Comparison of ENCODE assay signal across 9 cellular contexts in genomic region chr2:113175101-113175628, GRCh38. TPM values are rescaled to one million over a fixed set of nuclear protein-coding genes. Genes with fewer than 3 reads are reported as not detected.
A peak's percentile ranks its signal among the peaks of the same experiment; 100 is the strongest.
DNase-seq lines count a peak whose midpoint lies in the region; ATAC-seq lines count a peak whose summit lies in the region.
"Had no signal": no experiment of that assay in that cellular context is flagged by ENCODE, and none has a peak within 500 bp of the region (broad histone marks: within the 10 kb centered on the region; RNA-seq: fewer than 3 reads in every experiment).

No MANE protein-coding gene starts in this region.

- H3K9ac ChIP-seq in mucosa of rectum (ENCODE audit: low read depth in 1 of 2, low read length in 2 of 2): peak overlapping the region; percentile 5 to 60

- peak overlapping the region; percentile 90 to 92 (median 92) for H3K4me3 Mint-ChIP-seq in CD4-positive, CD25-positive, alpha-beta regulatory T cell
- H3K4me3 Mint-ChIP-seq: brain had no signal

- peak overlapping the region; percentile 91 to 99 (median 95) for H3K27ac Mint-ChIP-seq in CD4-positive, CD25-positive, alpha-beta regulatory T cell

- peaks cover 19 to 83% (median 67%) of the 10 kb centered on the region in 4 donors for H3K4me1 Mint-ChIP-seq in CD4-positive, CD25-positive, alpha-beta regulatory T cell

- DNase-seq in CD4-positive, CD25-positive, alpha-beta regulatory T cell: peak; percentile 44 to 94 (median 82)
- peak; percentile 55 for DNase-seq in activated T-cell treated with anti-CD3 and anti-CD28 coated beads for 48 hours (ENCODE audit: low read depth)
- DNase-seq in GDM1 (lab: John Stamatoyannopoulos, UW): no peak
- DNase-seq in mucosa of gallbladder (ENCODE audit: low spot score): no peak
- no peak for DNase-seq in foreskin melanocyte

- peak; percentile 66 to 68 for ATAC-seq in CD4-positive, CD25-positive, alpha-beta regulatory T cell (ENCODE audit: low read depth in 2 of 2)
- ATAC-seq in GM19467 (IDR thresholded peaks at IDR 0.05; ENCODE audit: unreplicated experiment) (peak; percentile 67), HG03521 (IDR thresholded peaks at IDR 0.05; ENCODE audit: unreplicated experiment) (peak; percentile 60)

- no peaks in the 10 kb centered on the region for H3K9me3 ChIP-seq in CD4-positive, CD25-positive, alpha-beta regulatory T cell (ENCODE audit: control insufficient read depth in 2 of 2, low read length in 2 of 2)
- no peaks in the 10 kb centered on the region for H3K9me3 ChIP-seq in mucosa of rectum (ENCODE audit: control insufficient read depth in 2 of 2, low read length in 2 of 2)

- peaks cover 82% of the 10 kb centered on the region for H3K4me1 ChIP-seq in CD4-positive, CD25-positive, alpha-beta regulatory T cell (ENCODE audit: control insufficient read depth, insufficient read depth, low read length, poor library complexity, severe bottlenecking)
- H3K4me1 ChIP-seq in mucosa of rectum (ENCODE audit: control insufficient read depth in 2 of 2, insufficient read depth in 2 of 2, low read length in 2 of 2): peaks cover 6 to 16% of the 10 kb centered on the region in 2 donors

- peak overlapping the region; percentile 87 for H3K27ac ChIP-seq in CD4-positive, CD25-positive, alpha-beta regulatory T cell (ENCODE audit: insufficient read depth, low read length, poor library complexity, severe bottlenecking)
- H3K27ac ChIP-seq in mucosa of rectum (ENCODE audit: low read depth in 2 of 2, low read length in 2 of 2): peak overlapping the region in 1 of 2 donors; percentile 84

- H3K27me3 ChIP-seq in CD4-positive, CD25-positive, alpha-beta regulatory T cell (ENCODE audit: control insufficient read depth, insufficient read depth, low read length): no peaks in the 10 kb centered on the region
- no peaks in the 10 kb centered on the region for H3K27me3 ChIP-seq in mucosa of rectum (ENCODE audit: control insufficient read depth in 2 of 2, insufficient read depth in 2 of 2, low read length in 2 of 2)

- peaks cover 27% of the 10 kb centered on the region for H3K36me3 Mint-ChIP-seq in CD4-positive, CD25-positive, alpha-beta regulatory T cell
- H3K36me3 Mint-ChIP-seq: brain had no signal

- H3K36me3 ChIP-seq in CD4-positive, CD25-positive, alpha-beta regulatory T cell (ENCODE audit: control insufficient read depth, insufficient read depth, low read length): peaks cover 14% of the 10 kb centered on the region
- peaks cover 0 to 2% of the 10 kb centered on the region in 2 donors for H3K36me3 ChIP-seq in mucosa of rectum (ENCODE audit: control insufficient read depth in 2 of 2, insufficient read depth in 2 of 2, low read length in 2 of 2)

- H3K27me3 Mint-ChIP-seq in CD4-positive, CD25-positive, alpha-beta regulatory T cell: peaks cover 11% of the 10 kb centered on the region

- peaks cover 0 to 2% (median 0%) of the 10 kb centered on the region in 7 donors for H3K9me3 Mint-ChIP-seq in CD4-positive, CD25-positive, alpha-beta regulatory T cell
- H3K9me3 Mint-ChIP-seq: brain had no signal

- peak overlapping the region; percentile 87 for H3K4me3 ChIP-seq in CD4-positive, CD25-positive, alpha-beta regulatory T cell (ENCODE audit: low read depth, low read length)
- peak overlapping the region; percentile 33 to 58 for H3K4me3 ChIP-seq in mucosa of rectum (ENCODE audit: low read length in 2 of 2)

RNA-seq across cellular contexts. Expression of gene PSD4, which starts 1.4 kb away (rescaled TPM):
- 124 TPM for total RNA-seq in CD4-positive, CD25-positive, alpha-beta regulatory T cell
- polyA plus RNA-seq in CD4-positive, CD25-positive, alpha-beta regulatory T cell: 10 to 100 TPM; 18.1 to 26.3 (median 20.7) TPM
- 70.3 TPM for total RNA-seq in mucosa of gallbladder

RNA-seq across cellular contexts. Expression of gene IL1RN, which starts 47.8 kb away (rescaled TPM):
- total RNA-seq in CD4-positive, CD25-positive, alpha-beta regulatory T cell: not detected
- under 1 TPM in 2 of 4 donors, not detected in 2; 0.23 to 0.59 TPM for polyA plus RNA-seq in CD4-positive, CD25-positive, alpha-beta regulatory T cell
- total RNA-seq in mucosa of gallbladder: 32.4 TPM

Comparison
In these comparisons a context has a peak if more than half of its experiments do, and no peak if none do; other contexts are left out.
1. DNase-seq: peak in CD4-positive, CD25-positive, alpha-beta regulatory T cell (3 of 3) and activated T-cell treated with anti-CD3 and anti-CD28 coated beads for 48 hours (single experiment); none in GDM1 (single experiment), mucosa of gallbladder (single experiment) and foreskin melanocyte (single experiment).
2. RNA of gene IL1RN, which starts 47.8 kb away (total RNA-seq): 32.4 TPM in mucosa of gallbladder (single experiment); not detected in CD4-positive, CD25-positive, alpha-beta regulatory T cell (single experiment); every median in the first group is over 10 times any median in the second.
3. Peak in every context shown above with its lines, with median percentiles within 50 percentile points of each other: ATAC-seq.